In the genomic region with DNA sequence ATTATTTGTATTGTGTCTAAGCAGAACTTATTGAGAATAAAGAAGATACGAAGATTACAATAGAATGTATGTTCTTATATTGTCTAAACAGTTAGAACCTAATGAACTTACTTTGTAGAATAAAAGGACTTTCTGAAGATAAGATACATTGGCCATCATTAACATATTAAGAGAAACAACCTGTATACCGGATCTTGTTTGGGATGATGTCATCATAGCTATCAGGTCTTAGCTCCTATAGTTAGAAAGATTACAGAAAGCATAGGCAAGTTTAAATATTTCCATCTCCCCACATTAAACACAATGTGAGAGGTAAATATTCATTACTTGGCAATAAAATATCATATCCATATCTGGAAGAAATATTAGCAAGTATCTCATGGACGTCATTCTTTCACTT, we compare ENCODE assay signal across 29 cellular contexts.
"Had no signal": no experiment of that assay in that cellular context is flagged by ENCODE, and none has a peak within 500 bp of the region (broad histone marks: within the 10 kb centered on the region; RNA-seq: fewer than 3 reads in every experiment).

No MANE protein-coding gene starts in this region.

- H3K27ac Mint-ChIP-seq: stimulated activated effector memory CD8-positive, alpha-beta T cell treated with anti-CD3 and anti-CD28 coated beads, Interleukin-12 subunit alpha, Interleukin-12 subunit beta, amount 100 ng/mL, for 72 hours; stimulated activated memory B cell treated with anti-CD40 and anti-IgM and Interleukin-4, amounts not matched to agents 10 μg/mL and 1 μg/mL and 100 μg/mL, for 72 hours; stimulated activated naive B cell treated with anti-CD40 and anti-IgM and Interleukin-4, amounts not matched to agents 10 μg/mL and 1 μg/mL and 100 μg/mL, for 72 hours; stimulated activated naive CD8-positive, alpha-beta T cell treated with anti-CD3 and anti-CD28 coated beads, Interleukin-15, amount 100 ng/mL, for 72 hours; stimulated activated naive CD8-positive, alpha-beta T cell treated with anti-CD3 and anti-CD28 coated beads, Interleukin-15, Interleukin-2, amounts not matched to agents 100 ng/mL and 50 ng/mL, for 24 hours; type B pancreatic cell had no signal

- H3K4me3 Mint-ChIP-seq: stimulated activated effector memory CD8-positive, alpha-beta T cell treated with anti-CD3 and anti-CD28 coated beads, Interleukin-12 subunit alpha, Interleukin-12 subunit beta, amount 100 ng/mL, for 72 hours; stimulated activated memory B cell treated with anti-CD40 and anti-IgM and Interleukin-4, amounts not matched to agents 10 μg/mL and 1 μg/mL and 100 μg/mL, for 72 hours; stimulated activated naive B cell treated with anti-CD40 and anti-IgM and Interleukin-4, amounts not matched to agents 10 μg/mL and 1 μg/mL and 100 μg/mL, for 72 hours; stimulated activated naive CD8-positive, alpha-beta T cell treated with anti-CD3 and anti-CD28 coated beads, Interleukin-15, amount 100 ng/mL, for 72 hours; stimulated activated naive CD8-positive, alpha-beta T cell treated with anti-CD3 and anti-CD28 coated beads, Interleukin-15, Interleukin-2, amounts not matched to agents 100 ng/mL and 50 ng/mL, for 24 hours had no signal

- ATAC-seq: stimulated activated effector memory CD8-positive, alpha-beta T cell treated with anti-CD3 and anti-CD28 coated beads, Interleukin-12 subunit alpha, Interleukin-12 subunit beta, amount 100 ng/mL, for 72 hours; stimulated activated memory B cell treated with anti-CD40 and anti-IgM and Interleukin-4, amounts not matched to agents 10 μg/mL and 1 μg/mL and 100 μg/mL, for 72 hours; stimulated activated naive B cell treated with anti-CD40 and anti-IgM and Interleukin-4, amounts not matched to agents 10 μg/mL and 1 μg/mL and 100 μg/mL, for 72 hours; stimulated activated naive CD8-positive, alpha-beta T cell treated with anti-CD3 and anti-CD28 coated beads, Interleukin-15, amount 100 ng/mL, for 72 hours; stimulated activated naive CD8-positive, alpha-beta T cell treated with anti-CD3 and anti-CD28 coated beads, Interleukin-15, Interleukin-2, amounts not matched to agents 100 U/mL and 50 U/mL, for 24 hours; upper lobe of right lung had no signal

- H3K27ac ChIP-seq: stomach, suprapubic skin, testis, thoracic aorta, thyroid gland, tibial artery, tibial nerve, transverse colon, upper lobe of left lung, upper lobe of right lung, uterus, vagina had no signal

- H3K27me3 ChIP-seq: testis, thyroid gland, upper lobe of left lung, uterus, vagina had no signal

- H3K4me1 Mint-ChIP-seq: stimulated activated effector memory CD8-positive, alpha-beta T cell treated with anti-CD3 and anti-CD28 coated beads, Interleukin-12 subunit alpha, Interleukin-12 subunit beta, amount 100 ng/mL, for 72 hours; stimulated activated memory B cell treated with anti-CD40 and anti-IgM and Interleukin-4, amounts not matched to agents 10 μg/mL and 1 μg/mL and 100 μg/mL, for 72 hours; stimulated activated naive B cell treated with anti-CD40 and anti-IgM and Interleukin-4, amounts not matched to agents 10 μg/mL and 1 μg/mL and 100 μg/mL, for 72 hours; stimulated activated naive CD8-positive, alpha-beta T cell treated with anti-CD3 and anti-CD28 coated beads, Interleukin-15, amount 100 ng/mL, for 72 hours had no signal

- DNase-seq: stimulated activated CD4-positive, alpha-beta T cell treated with anti-CD3 and anti-CD28 coated beads, Interleukin-2, amount 100 ng/mL, for 48 hours; stimulated activated CD4-positive, alpha-beta T cell treated with anti-CD3 and anti-CD28 coated beads, Interleukin-4, amount 100 ng/mL, for 1 hour; stimulated activated CD4-positive, alpha-beta T cell treated with anti-CD3 and anti-CD28 coated beads, Interleukin-4, amount 100 ng/mL, for 24 hours; stimulated activated CD4-positive, alpha-beta T cell treated with anti-CD3 and anti-CD28 coated beads, Interleukin-4, amount 100 ng/mL, for 4 hours; stimulated activated CD8-positive, alpha-beta memory T cell treated with anti-CD3 and anti-CD28 coated beads, Interleukin-4, amount 100 ng/mL, for 48 hours; stimulated activated naive B cell treated with anti-CD40 and anti-IgM and Interleukin-4, amounts not matched to agents 10 μg/mL and 1 μg/mL and 100 μg/mL, for 72 hours; stimulated activated naive CD4-positive, alpha-beta T cell; stimulated activated naive CD4-positive, alpha-beta T cell treated with Interleukin-2 at 50 U/mL for 16 hours; stimulated activated naive CD8-positive, alpha-beta T cell treated with anti-CD3 and anti-CD28 coated beads, Interleukin-15, amount 100 ng/mL, for 72 hours; stimulated activated naive CD8-positive, alpha-beta T cell treated with anti-CD3 and anti-CD28 coated beads, Interleukin-15, Interleukin-2, amounts not matched to agents 100 U/mL and 50 U/mL, for 24 hours; stomach; substantia nigra; testis; thyroid gland; tibial artery; transverse colon; trophoblast cell; upper lobe of left lung; upper lobe of right lung; uterus had no signal

- FAIRE-seq: urothelium cell line had no signal

- H3K4me3 ChIP-seq: stomach, suprapubic skin, testis, thoracic aorta, thyroid gland, tibial artery, tibial nerve, transverse colon, upper lobe of left lung, upper lobe of right lung, uterus, vagina had no signal

- H3K27me3 Mint-ChIP-seq: stimulated activated memory B cell treated with anti-CD40 and anti-IgM and Interleukin-4, amounts not matched to agents 10 μg/mL and 1 μg/mL and 100 μg/mL, for 72 hours; stimulated activated naive B cell treated with anti-CD40 and anti-IgM and Interleukin-4, amounts not matched to agents 10 μg/mL and 1 μg/mL and 100 μg/mL, for 72 hours had no signal

- H3K36me3 ChIP-seq: stomach, suprapubic skin, thoracic aorta, thyroid gland, tibial artery, tibial nerve, transverse colon, upper lobe of left lung, upper lobe of right lung, uterus, vagina had no signal

- H3K9me3 ChIP-seq: stomach, suprapubic skin, testis, thoracic aorta, thyroid gland, tibial artery, transverse colon, upper lobe of left lung, upper lobe of right lung, uterus, vagina had no signal

- H3K9me3 Mint-ChIP-seq: type B pancreatic cell had no signal

- H3K4me1 ChIP-seq: suprapubic skin, testis, tibial artery, upper lobe of left lung, upper lobe of right lung, uterus had no signal

- H3K36me3 Mint-ChIP-seq: stimulated activated effector memory CD8-positive, alpha-beta T cell treated with anti-CD3 and anti-CD28 coated beads, Interleukin-12 subunit alpha, Interleukin-12 subunit beta, amount 100 ng/mL, for 72 hours; stimulated activated memory B cell treated with anti-CD40 and anti-IgM and Interleukin-4, amounts not matched to agents 10 μg/mL and 1 μg/mL and 100 μg/mL, for 72 hours; stimulated activated naive B cell treated with anti-CD40 and anti-IgM and Interleukin-4, amounts not matched to agents 10 μg/mL and 1 μg/mL and 100 μg/mL, for 72 hours; type B pancreatic cell had no signal
